In the genomic region with DNA sequence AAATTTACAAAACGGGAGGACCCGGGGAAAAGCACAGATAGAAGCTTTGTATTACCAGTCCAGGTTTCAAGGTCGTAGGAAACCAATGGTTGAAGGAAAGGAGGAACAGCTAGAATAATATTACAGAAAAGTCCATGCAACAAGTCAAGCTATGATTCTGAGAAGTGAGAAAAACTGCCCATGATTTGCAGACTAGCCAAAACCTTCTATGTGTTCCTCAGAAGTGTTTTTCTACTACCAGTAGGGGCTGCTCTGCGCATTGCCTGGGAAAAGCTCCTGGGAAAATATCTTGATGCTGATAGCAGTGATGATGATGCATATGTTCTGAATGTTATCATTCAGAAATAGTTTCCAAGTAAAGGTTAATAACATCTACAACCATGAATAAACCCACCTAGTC, we compare ENCODE assay signal across 1 cellular context.
TF ChIP-seq lines count a peak whose summit lies in the region.

No MANE protein-coding gene starts in this region.

TF ChIP-seq in GM12878, 131 proteins besides CTCF, POLR2A, EP300 and RAD21 (continued from another document):
- TF ChIP-seq, protein P1, sequence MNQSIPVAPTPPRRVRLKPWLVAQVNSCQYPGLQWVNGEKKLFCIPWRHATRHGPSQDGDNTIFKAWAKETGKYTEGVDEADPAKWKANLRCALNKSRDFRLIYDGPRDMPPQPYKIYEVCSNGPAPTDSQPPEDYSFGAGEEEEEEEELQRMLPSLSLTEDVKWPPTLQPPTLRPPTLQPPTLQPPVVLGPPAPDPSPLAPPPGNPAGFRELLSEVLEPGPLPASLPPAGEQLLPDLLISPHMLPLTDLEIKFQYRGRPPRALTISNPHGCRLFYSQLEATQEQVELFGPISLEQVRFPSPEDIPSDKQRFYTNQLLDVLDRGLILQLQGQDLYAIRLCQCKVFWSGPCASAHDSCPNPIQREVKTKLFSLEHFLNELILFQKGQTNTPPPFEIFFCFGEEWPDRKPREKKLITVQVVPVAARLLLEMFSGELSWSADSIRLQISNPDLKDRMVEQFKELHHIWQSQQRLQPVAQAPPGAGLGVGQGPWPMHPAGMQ (IDR thresholded peaks at IDR 0.05; ENCODE audit: borderline replicate concordance) = no peak
- TF ChIP-seq EED (IDR thresholded peaks at IDR 0.05; ENCODE audit: low read depth) = no peak
- TF ChIP-seq, protein P2, sequence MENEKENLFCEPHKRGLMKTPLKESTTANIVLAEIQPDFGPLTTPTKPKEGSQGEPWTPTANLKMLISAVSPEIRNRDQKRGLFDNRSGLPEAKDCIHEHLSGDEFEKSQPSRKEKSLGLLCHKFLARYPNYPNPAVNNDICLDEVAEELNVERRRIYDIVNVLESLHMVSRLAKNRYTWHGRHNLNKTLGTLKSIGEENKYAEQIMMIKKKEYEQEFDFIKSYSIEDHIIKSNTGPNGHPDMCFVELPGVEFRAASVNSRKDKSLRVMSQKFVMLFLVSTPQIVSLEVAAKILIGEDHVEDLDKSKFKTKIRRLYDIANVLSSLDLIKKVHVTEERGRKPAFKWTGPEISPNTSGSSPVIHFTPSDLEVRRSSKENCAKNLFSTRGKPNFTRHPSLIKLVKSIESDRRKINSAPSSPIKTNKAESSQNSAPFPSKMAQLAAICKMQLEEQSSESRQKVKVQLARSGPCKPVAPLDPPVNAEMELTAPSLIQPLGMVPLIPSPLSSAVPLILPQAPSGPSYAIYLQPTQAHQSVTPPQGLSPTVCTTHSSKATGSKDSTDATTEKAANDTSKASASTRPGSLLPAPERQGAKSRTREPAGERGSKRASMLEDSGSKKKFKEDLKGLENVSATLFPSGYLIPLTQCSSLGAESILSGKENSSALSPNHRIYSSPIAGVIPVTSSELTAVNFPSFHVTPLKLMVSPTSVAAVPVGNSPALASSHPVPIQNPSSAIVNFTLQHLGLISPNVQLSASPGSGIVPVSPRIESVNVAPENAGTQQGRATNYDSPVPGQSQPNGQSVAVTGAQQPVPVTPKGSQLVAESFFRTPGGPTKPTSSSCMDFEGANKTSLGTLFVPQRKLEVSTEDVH (IDR thresholded peaks at IDR 0.05; ENCODE audit: low read depth, partially characterized antibody) = no peak
TF ChIP-seq in GM12878: peak in this region for 0.
